In the genomic region with DNA sequence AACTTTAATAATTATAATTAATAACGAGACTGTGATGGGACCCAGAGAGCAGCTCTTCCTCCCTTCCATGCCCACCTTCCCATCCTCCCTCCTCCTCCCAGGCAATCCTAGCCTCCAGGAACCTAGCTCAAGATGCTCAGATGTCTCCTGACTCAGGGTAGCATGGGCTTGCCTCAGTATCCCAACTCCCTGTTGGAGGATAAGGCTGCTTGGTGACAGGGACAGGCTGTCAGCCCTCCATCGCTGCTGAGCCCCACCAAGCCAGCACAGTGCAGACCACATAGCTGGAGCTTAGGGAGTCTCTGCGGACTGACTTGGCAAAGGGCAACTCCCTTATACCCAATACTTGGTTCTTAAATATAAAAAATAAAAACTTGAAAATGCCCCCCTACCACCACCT, we compare ENCODE assay signal across 11 cellular contexts. TPM values are rescaled to one million over a fixed set of nuclear protein-coding genes. Genes with fewer than 3 reads are reported as not detected.
DNase-seq lines count a peak whose midpoint lies in the region; ATAC-seq and TF ChIP-seq lines count a peak whose summit lies in the region.
"Had no signal": no experiment of that assay in that cellular context is flagged by ENCODE, and none has a peak within 500 bp of the region (broad histone marks: within the 10 kb centered on the region; RNA-seq: fewer than 3 reads in every experiment).

No MANE protein-coding gene starts in this region.

- POLR2A ChIA-PET in activated B cell treated with CpG ODN at 0.5 μM for 24 hours (lab: Charles Lee), result interaction anchor here (0.6 to 10.9 kb wide), 6 partner anchors 10 to 48 kb away, joined by 3 to 126 read pairs (median 18); partner anchors contain the start of gene MYH9

- CTCF ChIA-PET in activated CD8-positive, alpha-beta memory T cell treated with anti-CD3 and anti-CD28 coated beads, Interleukin-2, amount 10 ng/mL, durations not matched to agents 7 days and 5 days (lab: Charles Lee), result interaction anchor here (0.7 to 7.7 kb wide), 13 partner anchors 9 to 106 kb away, joined by 3 to 47 read pairs (median 5); no protein-coding TSS in a partner anchor
- CTCF ChIA-PET in activated B cell treated with CpG ODN at 0.5 μM for 24 hours (lab: Charles Lee), result interaction anchor here (1.7 to 2.2 kb wide), 2 partner anchors 75 to 94 kb away, joined by 6 to 8 read pairs; no protein-coding TSS in a partner anchor

- no peak overlapping the region for H3K4me3 ChIP-seq in left lung
- H3K4me3 ChIP-seq in subcutaneous abdominal adipose tissue (ENCODE audit: low read depth in 1 of 5, low read length in 5 of 5), result no peak overlapping the region
- H3K4me3 ChIP-seq: SJSA1 had no signal

- TF ChIP-seq CTCF in activated B cell treated with CpG ODN at 0.5 μM for 24 hours (IDR thresholded peaks at IDR 0.05) (no peak), left lung (IDR thresholded peaks at IDR 0.05) (no peak), glutamatergic neuron (IDR thresholded peaks at IDR 0.05; ENCODE audit: partially characterized antibody, unreplicated experiment) (no peak)

- intact Hi-C loops in activated B cell treated with CpG ODN at 0.5 μM for 24 hours (cut with micrococcal nuclease) (no loop called here), left lung (cut with DNase I) (loop anchor here in 1 of 2 donors (5.0 kb wide), 1 partner anchor 39 kb away; no protein-coding TSS in a partner anchor), sciatic nerve (cut with DNase I) (no loop called here)

- ATAC-seq in activated CD8-positive, alpha-beta memory T cell treated with anti-CD3 and anti-CD28 coated beads, Interleukin-2, amount 10 ng/mL, durations not matched to agents 7 days and 5 days, result no peak
- ATAC-seq in activated B cell treated with CpG ODN at 0.5 μM for 24 hours (ENCODE audit: low read depth) (no peak), left lung (no peak), sciatic nerve (no peak), GM18505 (IDR thresholded peaks at IDR 0.05; ENCODE audit: unreplicated experiment) (no peak)

- no peaks in the 10 kb centered on the region for H3K27me3 ChIP-seq in left lung
- no peaks in the 10 kb centered on the region for H3K27me3 ChIP-seq in subcutaneous abdominal adipose tissue (ENCODE audit: control insufficient read depth in 5 of 5, insufficient read depth in 4 of 5, low read length in 5 of 5)
- H3K27me3 ChIP-seq: SJSA1 had no signal

- H3K36me3 ChIP-seq in left lung, result peaks cover 0 to 30% of the 10 kb centered on the region in 2 donors
- H3K36me3 ChIP-seq in subcutaneous abdominal adipose tissue (ENCODE audit: control insufficient read depth in 5 of 5, insufficient read depth in 5 of 5, low read length in 5 of 5), result peaks cover 0 to 10% (median 5%) of the 10 kb centered on the region in 5 donors

- TF ChIP-seq POLR2A in GM18505 (IDR thresholded peaks at IDR 0.05; ENCODE audit: borderline replicate concordance, extremely low read depth, insufficient read depth, insufficient read length), result no peak

- H3K9me3 Mint-ChIP-seq in activated CD8-positive, alpha-beta memory T cell treated with anti-CD3 and anti-CD28 coated beads, Interleukin-2, amount 10 ng/mL, durations not matched to agents 7 days and 5 days (ENCODE audit: low read depth), result no peaks in the 10 kb centered on the region
- H3K9me3 Mint-ChIP-seq in activated B cell treated with CpG ODN at 0.5 μM for 24 hours, result no peaks in the 10 kb centered on the region
- H3K9me3 Mint-ChIP-seq in glutamatergic neuron (ENCODE audit: unreplicated experiment), result peaks cover 2% of the 10 kb centered on the region

- H3K9me3 ChIP-seq in left lung (no peaks in the 10 kb centered on the region), subcutaneous abdominal adipose tissue (ENCODE audit: control insufficient read depth in 5 of 5, low read length in 5 of 5) (no peaks in the 10 kb centered on the region)
- H3K9me3 ChIP-seq: SJSA1 had no signal

- H3K27me3 Mint-ChIP-seq in activated CD8-positive, alpha-beta memory T cell treated with anti-CD3 and anti-CD28 coated beads, Interleukin-2, amount 10 ng/mL, durations not matched to agents 7 days and 5 days, result no peaks in the 10 kb centered on the region
- H3K27me3 Mint-ChIP-seq in activated B cell treated with CpG ODN at 0.5 μM for 24 hours (no peaks in the 10 kb centered on the region), glutamatergic neuron (ENCODE audit: unreplicated experiment) (peaks cover 3% of the 10 kb centered on the region)

- DNase-seq in activated CD8-positive, alpha-beta memory T cell treated with anti-CD3 and anti-CD28 coated beads, Interleukin-2, amount 10 ng/mL, durations not matched to agents 7 days and 5 days, result no peak
- DNase-seq in activated CD8-positive, alpha-beta memory T cell treated with anti-CD3 and anti-CD28 coated beads for 24 hours, result no peak
- DNase-seq in activated B cell treated with CpG ODN at 0.5 μM for 24 hours (no peak), left lung (no peak), glutamatergic neuron (no peak), sciatic nerve (ENCODE audit: low spot score) (no peak)
- DNase-seq: caudate nucleus, GDM1 had no signal

- H3K4me1 Mint-ChIP-seq in activated CD8-positive, alpha-beta memory T cell treated with anti-CD3 and anti-CD28 coated beads, Interleukin-2, amount 10 ng/mL, durations not matched to agents 7 days and 5 days, result peaks cover 94% of the 10 kb centered on the region
- H3K4me1 Mint-ChIP-seq in activated B cell treated with CpG ODN at 0.5 μM for 24 hours (peaks cover 97% of the 10 kb centered on the region), glutamatergic neuron (ENCODE audit: low read depth, unreplicated experiment) (peaks cover 5% of the 10 kb centered on the region)

- peaks cover 67% of the 10 kb centered on the region for H3K36me3 Mint-ChIP-seq in activated CD8-positive, alpha-beta memory T cell treated with anti-CD3 and anti-CD28 coated beads, Interleukin-2, amount 10 ng/mL, durations not matched to agents 7 days and 5 days
- peaks cover 49% of the 10 kb centered on the region for H3K36me3 Mint-ChIP-seq in activated B cell treated with CpG ODN at 0.5 μM for 24 hours (ENCODE audit: low read depth)
- no peaks in the 10 kb centered on the region for H3K36me3 Mint-ChIP-seq in glutamatergic neuron (ENCODE audit: unreplicated experiment)

- peak overlapping the region in 1 of 5 donors; percentile 48 for H3K9ac ChIP-seq in subcutaneous abdominal adipose tissue (ENCODE audit: low read length in 5 of 5)

- peak overlapping the region; percentile 70 for H3K4me3 Mint-ChIP-seq in activated CD8-positive, alpha-beta memory T cell treated with anti-CD3 and anti-CD28 coated beads, Interleukin-2, amount 10 ng/mL, durations not matched to agents 7 days and 5 days
- H3K4me3 Mint-ChIP-seq in activated B cell treated with CpG ODN at 0.5 μM for 24 hours (peak overlapping the region; percentile 32), glutamatergic neuron (ENCODE audit: unreplicated experiment) (no peak overlapping the region)

- peak overlapping the region; percentile 70 to 99 for H3K27ac ChIP-seq in left lung
- H3K27ac ChIP-seq in subcutaneous abdominal adipose tissue (ENCODE audit: low read depth, low read length), result peak overlapping the region; percentile 54
- H3K27ac ChIP-seq: SJSA1 had no signal

- H3K27ac Mint-ChIP-seq in activated CD8-positive, alpha-beta memory T cell treated with anti-CD3 and anti-CD28 coated beads, Interleukin-2, amount 10 ng/mL, durations not matched to agents 7 days and 5 days, result peak overlapping the region; percentile 93
- H3K27ac Mint-ChIP-seq in activated B cell treated with CpG ODN at 0.5 μM for 24 hours (peak overlapping the region; percentile 92), glutamatergic neuron (ENCODE audit: unreplicated experiment) (no peak overlapping the region)

- H3K4me1 ChIP-seq in left lung (peaks cover 59 to 100% of the 10 kb centered on the region in 2 donors), subcutaneous abdominal adipose tissue (ENCODE audit: control insufficient read depth in 5 of 5, insufficient read depth in 5 of 5, low read length in 5 of 5) (peaks cover 11 to 91% (median 49%) of the 10 kb centered on the region in 5 donors)

RNA-seq across cellular contexts. Expression of gene MYH9, which starts 11.5 kb away (rescaled TPM):
- 100 to 1,000 TPM; 695 to 913 TPM for total RNA-seq in activated CD8-positive, alpha-beta memory T cell treated with anti-CD3 and anti-CD28 coated beads, Interleukin-2, amount 10 ng/mL, durations not matched to agents 7 days and 5 days
- total RNA-seq in activated B cell treated with CpG ODN at 0.5 μM for 24 hours (714 and 755 TPM in 2 replicates), left lung (100 to 1,000 TPM; 754 to 761 TPM), glutamatergic neuron (ENCODE audit: unreplicated experiment) (122 TPM), sciatic nerve (973 TPM)
